Comparison of ENCODE assay signal across 26 cellular contexts in genomic region chr3:183151086-183151485, GRCh38. TPM values are rescaled to one million over a fixed set of nuclear protein-coding genes. Genes with fewer than 3 reads are reported as not detected.
"Had no signal": no experiment of that assay in that cellular context is flagged by ENCODE, and none has a peak within 500 bp of the region (broad histone marks: within the 10 kb centered on the region; RNA-seq: fewer than 3 reads in every experiment).

No MANE protein-coding gene starts in this region.

- H3K4me1 ChIP-seq: ascending aorta, body of pancreas, Peyer's patch, SJSA1 had no signal

- H3K4me3 ChIP-seq: ascending aorta, body of pancreas, Peyer's patch, SJSA1 had no signal

- H3K27me3 ChIP-seq: ascending aorta, body of pancreas, Peyer's patch, SJSA1 had no signal

- DNase-seq: activated CD4-positive, alpha-beta T cell treated with anti-CD3 and anti-CD28 coated beads for 4 hours; activated CD4-positive, alpha-beta T cell treated with anti-CD3 and anti-CD28 coated beads, Interleukin-2, amount 50 U/mL, for 4 hours; activated CD8-positive, alpha-beta T cell treated with anti-CD3 and anti-CD28 coated beads, Interleukin-2, amount 10 ng/mL, durations not matched to agents 7 days and 5 days; activated effector memory CD4-positive, alpha-beta T cell treated with anti-CD3 and anti-CD28 coated beads, Interleukin-2, amount 50 U/mL, for 16 hours; activated naive CD4-positive, alpha-beta T cell treated with Interleukin-2 at 50 U/mL for 16 hours; activated naive CD8-positive, alpha-beta T cell treated with anti-CD3 and anti-CD28 coated beads, Interleukin-2, amount 50 U/mL, for 24 hours; activated T-cell treated with anti-CD3 and anti-CD28 coated beads, Interleukin-2, amount 50 U/mL, for 4 hours; amniotic stem cell; body of pancreas; central memory CD4-positive, alpha-beta T cell; MM.1S; NCI-H1105 treated with DMSO at 0.1 percent for 48 hours; NCI-H1694; NCI-H2029; NCI-H2107; NCI-H446; NCI-H524; Peyer's patch; Right ventricle myocardium superior; SW 1271 had no signal

- H3K27ac ChIP-seq: ascending aorta, Peyer's patch, RWPE1, SJSA1 had no signal

- H3K9me3 ChIP-seq: ascending aorta, body of pancreas, Peyer's patch, SJSA1 had no signal

- H3K36me3 ChIP-seq: ascending aorta, Peyer's patch, SJSA1 had no signal

- ATAC-seq: activated CD4-positive, CD25-positive, alpha-beta regulatory T cell treated with anti-CD3 and anti-CD28 coated beads, Interleukin-2, amount 50 U/mL, for 24 hours; activated CD8-positive, alpha-beta T cell treated with anti-CD3 and anti-CD28 coated beads, Interleukin-2, amount 10 ng/mL, durations not matched to agents 7 days and 5 days; activated naive CD4-positive, alpha-beta T cell treated with anti-CD3 and anti-CD28 coated beads, Interleukin-2, amount 50 U/mL, for 72 hours; activated naive CD8-positive, alpha-beta T cell treated with anti-CD3 and anti-CD28 coated beads, Interleukin-2, amount 50 U/mL, for 24 hours; activated T-cell treated with anti-CD3 and anti-CD28 coated beads, Interleukin-2, amount 50 U/mL, for 4 hours; body of pancreas; SK-N-SH treated with all-trans-retinoic acid at 6 μM for 48 hours had no signal

RNA-seq across cellular contexts. Expression of gene LAMP3, which starts 11.4 kb away (rescaled TPM):
- total RNA-seq: ascending aorta, Right ventricle myocardium superior, SJSA1 had no signal
